23 cellular contexts compared by ENCODE assay signal in genomic region chr4:13905543-13905942, GRCh38.
DNase-seq lines count a peak whose midpoint lies in the region; ATAC-seq, FAIRE-seq and TF ChIP-seq lines count a peak whose summit lies in the region.
"Had no signal": no experiment of that assay in that cellular context is flagged by ENCODE, and none has a peak within 500 bp of the region (broad histone marks: within the 10 kb centered on the region; RNA-seq: fewer than 3 reads in every experiment).

No MANE protein-coding gene starts in this region.

- TF ChIP-seq CTCF in chondrocyte (IDR thresholded peaks at IDR 0.05) (no peak), keratinocyte (optimal IDR thresholded peaks at IDR 0.05 in 1 of 3, IDR thresholded peaks at IDR 0.05 in 1 of 3, conservative IDR thresholded peaks at IDR 0.05 in 1 of 3; ENCODE audit: extremely low read depth in 1 of 3, insufficient read depth in 2 of 3, low read length in 3 of 3) (no peak)

- no peak overlapping the region for H3K4me2 ChIP-seq in keratinocyte (ENCODE audit: control insufficient read depth, extremely low read depth, insufficient read depth, low read depth, low read length)

- H3K4me3 Mint-ChIP-seq in chondrocyte (ENCODE audit: unreplicated experiment) = no peak overlapping the region
- H3K4me3 Mint-ChIP-seq: CD14-positive monocyte, naive B cell had no signal

- dilution Hi-C loops in keratinocyte (cut with MboI; ENCODE audit: extremely low pct_ligation_motif_present, low sequenced_read_pairs) = no loop called here

- H2AFZ ChIP-seq in keratinocyte (ENCODE audit: control insufficient read depth, low read length) = no peak overlapping the region

- peaks cover 4% of the 10 kb centered on the region for H3K9me3 Mint-ChIP-seq in chondrocyte (ENCODE audit: low read depth)
- H3K9me3 Mint-ChIP-seq: CD14-positive monocyte, naive B cell had no signal

- H3K9me3 ChIP-seq in keratinocyte (ENCODE audit: control insufficient read depth, low read depth, low read length) = no peaks in the 10 kb centered on the region
- H3K9me3 ChIP-seq: pancreas had no signal

- no peak overlapping the region for H3K27ac ChIP-seq in keratinocyte (ENCODE audit: control insufficient read depth, insufficient read depth, low read length)
- H3K27ac ChIP-seq: HL-60, pancreas, skin epidermis, VCaP had no signal

- DNase-seq in Daoy (ENCODE audit: low read depth) = peak; percentile 23
- DNase-seq in RCC 7860 (ENCODE audit: low spot score) = peak; percentile 11
- no peak for DNase-seq in chondrocyte (ENCODE audit: low spot score)
- no peak for DNase-seq in keratinocyte (ENCODE audit: low read depth, low spot score)
- no peak for DNase-seq in GF-D8 (lab: John Stamatoyannopoulos, UW)
- no peak for DNase-seq in ureter (ENCODE audit: low spot score)
- no peak for DNase-seq in stimulated activated CD4-positive, alpha-beta T cell treated with anti-CD3 and anti-CD28 coated beads, Interleukin-4, amount 100 ng/mL, for 4 hours
- DNase-seq: activated CD4-positive, alpha-beta T cell treated with anti-CD3 and anti-CD28 coated beads, Interleukin-2, amount 50 U/mL, for 4 hours; activated gamma-delta T cell treated with Interleukin-2 at 50 U/mL for 16 hours; amygdala; DMS 273 treated with DMSO at 0.1 percent for 48 hours; naive B cell; NCI-H1092; NCI-H510A; pancreas; stimulated activated CD4-positive, alpha-beta T cell treated with anti-CD3 and anti-CD28 coated beads, Interleukin-2, amount 100 ng/mL, for 48 hours had no signal

- H3K79me2 ChIP-seq in keratinocyte (ENCODE audit: control insufficient read depth, insufficient read depth, low read length) = no peaks in the 10 kb centered on the region

- no peaks in the 10 kb centered on the region for H4K20me1 ChIP-seq in keratinocyte (ENCODE audit: control insufficient read depth, extremely low read depth, insufficient read depth, low read length)

- no peak overlapping the region for H3K4me3 ChIP-seq in keratinocyte (ENCODE audit: control insufficient read depth in 2 of 3, extremely low read depth in 1 of 3, insufficient read depth in 2 of 3, low read depth in 1 of 3, low read length in 3 of 3)
- H3K4me3 ChIP-seq: K562, pancreas, skin epidermis had no signal

- H3K4me1 Mint-ChIP-seq in chondrocyte (ENCODE audit: low read depth) = peaks cover 64% of the 10 kb centered on the region
- H3K4me1 Mint-ChIP-seq: CD14-positive monocyte, naive B cell had no signal

- peak overlapping the region; percentile 37 for H3K27ac Mint-ChIP-seq in chondrocyte (ENCODE audit: unreplicated experiment)
- H3K27ac Mint-ChIP-seq: CD14-positive monocyte, naive B cell had no signal

- no peaks in the 10 kb centered on the region for H3K9me1 ChIP-seq in keratinocyte (ENCODE audit: control insufficient read depth, extremely low read depth, insufficient read depth, low read length)

- no peaks in the 10 kb centered on the region for H3K36me3 Mint-ChIP-seq in chondrocyte (ENCODE audit: low read depth)
- H3K36me3 Mint-ChIP-seq: CD14-positive monocyte, naive B cell had no signal

- no peaks in the 10 kb centered on the region for H3K36me3 ChIP-seq in keratinocyte (ENCODE audit: control insufficient read depth in 2 of 2, extremely low read depth in 1 of 2, insufficient read depth in 2 of 2, low read length in 2 of 2)
- H3K36me3 ChIP-seq: pancreas had no signal

- H3K27me3 Mint-ChIP-seq in chondrocyte (ENCODE audit: low read depth) = no peaks in the 10 kb centered on the region
- H3K27me3 Mint-ChIP-seq: naive B cell had no signal

- H3K27me3 ChIP-seq in keratinocyte (ENCODE audit: control insufficient read depth, extremely low read depth, insufficient read depth, low read length) = no peaks in the 10 kb centered on the region
- H3K27me3 ChIP-seq: pancreas had no signal

- FAIRE-seq in RCC 7860 (lab: Jason Lieb, UNC) = peak; percentile 8
- peak; percentile 44 for FAIRE-seq in keratinocyte (lab: Jason Lieb, UNC)
- FAIRE-seq: K562, pancreas had no signal

- H3K9ac ChIP-seq in keratinocyte (ENCODE audit: control insufficient read depth, extremely low read depth, insufficient read depth, low read length) = no peak overlapping the region

- peaks cover 40% of the 10 kb centered on the region for H3K4me1 ChIP-seq in keratinocyte (ENCODE audit: control insufficient read depth, extremely low read depth, insufficient read depth, low read length)
- H3K4me1 ChIP-seq: pancreas had no signal

- ATAC-seq in GM19035 (IDR thresholded peaks at IDR 0.05; ENCODE audit: unreplicated experiment) = no peak
- ATAC-seq: K562, pancreas, Right ventricle myocardium inferior had no signal

Comparison
In these comparisons a context has a peak if more than half of its experiments do, and no peak if none do; other contexts are left out.
1. DNase-seq: peak in Daoy (single experiment) and RCC 7860 (single experiment); none in chondrocyte (single experiment), keratinocyte (single experiment), GF-D8 (single experiment), ureter (single experiment) and stimulated activated CD4-positive, alpha-beta T cell treated with anti-CD3 and anti-CD28 coated beads, Interleukin-4, amount 100 ng/mL, for 4 hours (0 of 2).